Comparison of ENCODE assay signal across 30 cellular contexts in genomic region chr1:204265665-204266064, GRCh38. TPM values are rescaled to one million over a fixed set of nuclear protein-coding genes. Genes with fewer than 3 reads are reported as not detected.
DNase-seq lines count a peak whose midpoint lies in the region; ATAC-seq and TF ChIP-seq lines count a peak whose summit lies in the region.
"Had no signal": no experiment of that assay in that cellular context is flagged by ENCODE, and none has a peak within 500 bp of the region (broad histone marks: within the 10 kb centered on the region; RNA-seq: fewer than 3 reads in every experiment).

No MANE protein-coding gene starts in this region.

- no peak overlapping the region for H3K27ac Mint-ChIP-seq in activated CD8-positive, alpha-beta T cell treated with anti-CD3 and anti-CD28 coated beads, Interleukin-2, amount 10 ng/mL, durations not matched to agents 7 days and 5 days
- H3K27ac Mint-ChIP-seq: activated naive CD8-positive, alpha-beta T cell treated with anti-CD3 and anti-CD28 coated beads, Interleukin-2, amount 10 ng/mL, durations not matched to agents 7 days and 5 days; T-helper 2 cell treated with Interferon-gamma antibody and Interleukin-4, amounts not matched to agents 5 μg/mL and 100 μg/mL, for 36 hours had no signal

- peak; percentile 25 to 64 for ATAC-seq in left cardiac atrium
- no peak for ATAC-seq in activated CD8-positive, alpha-beta T cell treated with anti-CD3 and anti-CD28 coated beads, Interleukin-2, amount 10 ng/mL, durations not matched to agents 7 days and 5 days

- H3K27me3 Mint-ChIP-seq in activated CD8-positive, alpha-beta T cell treated with anti-CD3 and anti-CD28 coated beads, Interleukin-2, amount 10 ng/mL, durations not matched to agents 7 days and 5 days (ENCODE audit: low read depth), result peaks cover 5% of the 10 kb centered on the region
- H3K27me3 Mint-ChIP-seq: activated naive CD8-positive, alpha-beta T cell treated with anti-CD3 and anti-CD28 coated beads, Interleukin-2, amount 10 ng/mL, durations not matched to agents 7 days and 5 days; progenitor cell of endocrine pancreas had no signal

- no peak for TF ChIP-seq CTCF in 22Rv1 (IDR thresholded peaks at IDR 0.05)
- no peak for TF ChIP-seq CTCF in VCaP (conservative IDR thresholded peaks at IDR 0.05)
- TF ChIP-seq CTCF in MM.1S (IDR thresholded peaks at IDR 0.05; ENCODE audit: low read length), result no peak

- intact Hi-C loops in left cardiac atrium (cut with DNase I), result no loop called here

- H3K4me1 ChIP-seq in mucosa of rectum (ENCODE audit: control insufficient read depth in 2 of 2, insufficient read depth in 2 of 2, low read length in 2 of 2), result peaks cover 27 to 30% of the 10 kb centered on the region in 2 donors
- no peaks in the 10 kb centered on the region for H3K4me1 ChIP-seq in MM.1S (ENCODE audit: low read length)
- H3K4me1 ChIP-seq: HAP-1 had no signal

- H3K9ac ChIP-seq in mucosa of rectum (ENCODE audit: low read depth in 1 of 2, low read length in 2 of 2), result no peak overlapping the region
- no peak overlapping the region for H3K9ac ChIP-seq in MM.1S (ENCODE audit: low read length)

- no peaks in the 10 kb centered on the region for H3K4me1 Mint-ChIP-seq in activated CD8-positive, alpha-beta T cell treated with anti-CD3 and anti-CD28 coated beads, Interleukin-2, amount 10 ng/mL, durations not matched to agents 7 days and 5 days (ENCODE audit: low read depth)
- H3K4me1 Mint-ChIP-seq: activated naive CD8-positive, alpha-beta T cell treated with anti-CD3 and anti-CD28 coated beads, Interleukin-2, amount 10 ng/mL, durations not matched to agents 7 days and 5 days; central memory CD8-positive, alpha-beta T cell had no signal

- no peaks in the 10 kb centered on the region for H3K36me3 Mint-ChIP-seq in activated CD8-positive, alpha-beta T cell treated with anti-CD3 and anti-CD28 coated beads, Interleukin-2, amount 10 ng/mL, durations not matched to agents 7 days and 5 days (ENCODE audit: low read depth)
- H3K36me3 Mint-ChIP-seq: activated naive CD8-positive, alpha-beta T cell treated with anti-CD3 and anti-CD28 coated beads, Interleukin-2, amount 10 ng/mL, durations not matched to agents 7 days and 5 days had no signal

- H3K9me3 Mint-ChIP-seq in activated CD8-positive, alpha-beta T cell treated with anti-CD3 and anti-CD28 coated beads, Interleukin-2, amount 10 ng/mL, durations not matched to agents 7 days and 5 days (ENCODE audit: insufficient read depth), result no peaks in the 10 kb centered on the region
- H3K9me3 Mint-ChIP-seq: activated naive CD8-positive, alpha-beta T cell treated with anti-CD3 and anti-CD28 coated beads, Interleukin-2, amount 10 ng/mL, durations not matched to agents 7 days and 5 days; central memory CD8-positive, alpha-beta T cell; T-helper 2 cell treated with Interferon-gamma antibody and Interleukin-4, amounts not matched to agents 5 μg/mL and 100 μg/mL, for 36 hours had no signal

- POLR2A ChIA-PET in activated CD8-positive, alpha-beta T cell treated with anti-CD3 and anti-CD28 coated beads, Interleukin-2, amount 10 ng/mL, durations not matched to agents 7 days and 5 days (lab: Charles Lee), result no interaction called here

- H3K36me3 ChIP-seq in mucosa of rectum (ENCODE audit: control insufficient read depth in 2 of 2, insufficient read depth in 2 of 2, low read length in 2 of 2) (peaks cover 72 to 77% of the 10 kb centered on the region in 2 donors), MM.1S (replicated peaks; ENCODE audit: insufficient read depth, low read length) (no peaks in the 10 kb centered on the region)
- H3K36me3 ChIP-seq: HAP-1, MG63, neutrophil had no signal

- H3K4me3 Mint-ChIP-seq in activated CD8-positive, alpha-beta T cell treated with anti-CD3 and anti-CD28 coated beads, Interleukin-2, amount 10 ng/mL, durations not matched to agents 7 days and 5 days, result no peak overlapping the region
- H3K4me3 Mint-ChIP-seq: activated naive CD8-positive, alpha-beta T cell treated with anti-CD3 and anti-CD28 coated beads, Interleukin-2, amount 10 ng/mL, durations not matched to agents 7 days and 5 days; central memory CD8-positive, alpha-beta T cell; T-helper 2 cell treated with Interferon-gamma antibody and Interleukin-4, amounts not matched to agents 5 μg/mL and 100 μg/mL, for 36 hours had no signal

- H2AFZ ChIP-seq in MM.1S (ENCODE audit: low read length), result no peak overlapping the region

- H3K79me2 ChIP-seq in MM.1S (ENCODE audit: low read length), result no peaks in the 10 kb centered on the region

- H3K27me3 ChIP-seq in mucosa of rectum (ENCODE audit: control insufficient read depth in 2 of 2, insufficient read depth in 2 of 2, low read length in 2 of 2), result no peaks in the 10 kb centered on the region
- H3K27me3 ChIP-seq in MM.1S (replicated peaks; ENCODE audit: insufficient read depth, low read length), result no peaks in the 10 kb centered on the region
- H3K27me3 ChIP-seq: MG63, neutrophil, testis had no signal

- H3K9me3 ChIP-seq in mucosa of rectum (ENCODE audit: control insufficient read depth in 2 of 2, low read length in 2 of 2) (no peaks in the 10 kb centered on the region), MM.1S (replicated peaks; ENCODE audit: insufficient read depth, low read length) (no peaks in the 10 kb centered on the region)
- H3K9me3 ChIP-seq: HAP-1, MG63, neutrophil, testis had no signal

- CTCF ChIA-PET in activated CD8-positive, alpha-beta T cell treated with anti-CD3 and anti-CD28 coated beads, Interleukin-2, amount 10 ng/mL, durations not matched to agents 7 days and 5 days (lab: Charles Lee), result interaction anchor here (1.9 kb wide), 1 partner anchor 98 kb away, joined by 8 read pairs; no protein-coding TSS in a partner anchor

- H3K27ac ChIP-seq in 22Rv1, result peak overlapping the region; percentile 60
- H3K27ac ChIP-seq in VCaP, result peak overlapping the region; percentile 66; the same call in 1 of the 2 replicates
- peak overlapping the region; percentile 20 to 61 for H3K27ac ChIP-seq in mucosa of rectum (ENCODE audit: low read depth in 2 of 2, low read length in 2 of 2)
- H3K27ac ChIP-seq in MM.1S (ENCODE audit: low read length), result no peak overlapping the region
- H3K27ac ChIP-seq: neutrophil, RWPE1, SK-N-MC, testis had no signal

- H3K4me2 ChIP-seq in MM.1S (ENCODE audit: low read depth, low read length), result no peak overlapping the region

- H4K20me1 ChIP-seq in MM.1S (ENCODE audit: insufficient read depth, low read length), result no peaks in the 10 kb centered on the region

- DNase-seq in left cardiac atrium (no peak), MM.1S (no peak), AG08395 (ENCODE audit: low spot score) (no peak), CD1c-positive myeloid dendritic cell (ENCODE audit: extremely low spot score) (no peak)
- no peak for DNase-seq in activated CD8-positive, alpha-beta T cell treated with anti-CD3 and anti-CD28 coated beads, Interleukin-2, amount 10 ng/mL, durations not matched to agents 7 days and 5 days
- DNase-seq: activated CD4-positive, alpha-beta T cell treated with anti-CD3 and anti-CD28 coated beads for 4 hours; activated CD8-positive, alpha-beta memory T cell treated with anti-CD3 and anti-CD28 coated beads for 24 hours; activated effector memory CD4-positive, alpha-beta T cell treated with anti-CD3 and anti-CD28 coated beads, Interleukin-2, amount 50 U/mL, for 16 hours; activated naive CD8-positive, alpha-beta T cell treated with anti-CD3 and anti-CD28 coated beads, Interleukin-2, amount 10 ng/mL, durations not matched to agents 7 days and 5 days; COR-L47; DMS79 treated with DMSO at 0.1 percent for 48 hours; KG1; kidney glomerular epithelial cell; mesenchymal stem cell; MG63; NCI-H2081 treated with DMSO at 0.1 percent for 48 hours; NCI-H345; NCI-H82; stimulated activated naive CD4-positive, alpha-beta T cell; testis had no signal

- H3K9me2 ChIP-seq in MM.1S (replicated peaks; ENCODE audit: insufficient read depth, low read length), result no peaks in the 10 kb centered on the region

- H3K4me3 ChIP-seq in mucosa of rectum (ENCODE audit: low read length in 2 of 2) (no peak overlapping the region), MM.1S (ENCODE audit: low read length) (no peak overlapping the region)
- H3K4me3 ChIP-seq: HAP-1, MG63, SK-N-MC, testis had no signal

- H3F3A ChIP-seq in MM.1S (ENCODE audit: insufficient read depth, low read length), result no peaks in the 10 kb centered on the region

RNA-seq across cellular contexts. Expression of gene GOLT1A, which starts 51.9 kb away (rescaled TPM):
- not detected for total RNA-seq in left cardiac atrium
- total RNA-seq in activated CD8-positive, alpha-beta T cell treated with anti-CD3 and anti-CD28 coated beads, Interleukin-2, amount 10 ng/mL, durations not matched to agents 7 days and 5 days, result not detected
- total RNA-seq: activated naive CD8-positive, alpha-beta T cell treated with anti-CD3 and anti-CD28 coated beads, Interleukin-2, amount 10 ng/mL, durations not matched to agents 7 days and 5 days had no signal
